Comparison of ENCODE assay signal across 4 cellular contexts in genomic region chr12:31689921-31690320, GRCh38. TPM values are rescaled to one million over a fixed set of nuclear protein-coding genes. Genes with fewer than 3 reads are reported as not detected.
DNase-seq lines count a peak whose midpoint lies in the region; ATAC-seq, FAIRE-seq and TF ChIP-seq lines count a peak whose summit lies in the region.
"Not testable (repeated sequence)": the region's sequence is repeated elsewhere in the genome, so short reads cannot be mapped to it uniquely, and the experiment has no call there.

No MANE protein-coding gene starts in this region.

- not testable (repeated sequence) for H3K9me3 ChIP-seq in HEK293 (ENCODE audit: control insufficient read depth, insufficient read depth, low read depth, low read length); Panc1 (ENCODE audit: control insufficient read depth, insufficient read depth, low read depth, low read length); K562 (replicated peaks; ENCODE audit: control insufficient read depth, insufficient read depth, low read depth, low read length)

- not testable (repeated sequence) for H3K27ac ChIP-seq in HEK293 (ENCODE audit: extremely low read depth, low read depth, low read length); Panc1 (ENCODE audit: low read length); K562 (ENCODE audit: extremely low read depth, low read depth, low read length)

- H4K20me1 ChIP-seq in K562 (replicated peaks; ENCODE audit: control insufficient read depth, insufficient read depth, low read length), result not testable (repeated sequence)

- H3K4me3 Mint-ChIP-seq in activated CD4-positive, alpha-beta T cell treated with anti-CD3 and anti-CD28 coated beads, Interleukin-2, amount 10 ng/mL, durations not matched to agents 24 days and 14 days, result not testable (repeated sequence)

- H3K4me1 Mint-ChIP-seq in activated CD4-positive, alpha-beta T cell treated with anti-CD3 and anti-CD28 coated beads, Interleukin-2, amount 10 ng/mL, durations not matched to agents 24 days and 14 days, result not testable (repeated sequence)

- not testable (repeated sequence) for H3K4me1 ChIP-seq in HEK293 (ENCODE audit: control insufficient read depth, insufficient read depth, low read length); Panc1 (ENCODE audit: control insufficient read depth, insufficient read depth, low read length); K562 (replicated peaks in 1 of 2; ENCODE audit: control insufficient read depth in 2 of 2, insufficient read depth in 2 of 2, low read length in 2 of 2)

- not testable (repeated sequence) for H3K9me3 Mint-ChIP-seq in activated CD4-positive, alpha-beta T cell treated with anti-CD3 and anti-CD28 coated beads, Interleukin-2, amount 10 ng/mL, durations not matched to agents 24 days and 14 days

- intact Hi-C loops in Panc1 (cut with micrococcal nuclease; ENCODE audit: unreplicated experiment), result loop anchor here (10.0 kb wide), 1 partner anchor 295 kb away; no protein-coding TSS in a partner anchor
- intact Hi-C loops in activated CD4-positive, alpha-beta T cell treated with anti-CD3 and anti-CD28 coated beads, Interleukin-2, amount 10 ng/mL, durations not matched to agents 24 days and 14 days (cut with micrococcal nuclease), result loop anchor here (10.0 kb wide), 1 partner anchor 375 kb away; no protein-coding TSS in a partner anchor
- intact Hi-C loops in K562 (cut with micrococcal nuclease), result loop anchor here (10.0 kb wide), 2 partner anchors 125 to 205 kb away; no protein-coding TSS in a partner anchor

- ATAC-seq in Panc1, K562: not testable (repeated sequence)

- not testable (repeated sequence) for DNase-seq in Panc1 (ENCODE audit: low read depth, low spot score); K562 (ENCODE audit: extremely low read depth in 1 of 4, low spot score in 3 of 4)
- DNase-seq in activated CD4-positive, alpha-beta T cell treated with anti-CD3 and anti-CD28 coated beads, Interleukin-2, amount 10 ng/mL, durations not matched to agents 24 days and 14 days, result peak; percentile 21

- not testable (repeated sequence) for TF ChIP-seq RAD21 in K562 (CRISPR knock-in tag; conservative IDR thresholded peaks at IDR 0.05 in 1 of 2, IDR thresholded peaks at IDR 0.05 in 1 of 2)

- H3K36me3 ChIP-seq in HEK293 (ENCODE audit: control insufficient read depth in 2 of 2, insufficient read depth in 1 of 2, low read length in 2 of 2); Panc1 (ENCODE audit: control insufficient read depth, insufficient read depth, low read length); K562 (ENCODE audit: control insufficient read depth, insufficient read depth, low read length): not testable (repeated sequence)

- not testable (repeated sequence) for H3K27ac Mint-ChIP-seq in activated CD4-positive, alpha-beta T cell treated with anti-CD3 and anti-CD28 coated beads, Interleukin-2, amount 10 ng/mL, durations not matched to agents 24 days and 14 days

- POLR2A ChIA-PET in HEK293 (lab: Yijun Ruan, JAX); Panc1 (lab: Charles Lee); K562 (lab: Yijun Ruan, JAX): not testable (repeated sequence)

- H3K27me3 ChIP-seq in Panc1 (ENCODE audit: control insufficient read depth, insufficient read depth, low read length); K562 (ENCODE audit: control insufficient read depth in 2 of 2, insufficient read depth in 2 of 2, low read length in 2 of 2): not testable (repeated sequence)

- not testable (repeated sequence) for TF ChIP-seq EP300 in K562 (IDR thresholded peaks at IDR 0.05; ENCODE audit: low read length)

- TF ChIP-seq CTCF in HEK293 (tag by site-specific recombination; IDR thresholded peaks at IDR 0.05); Panc1 (IDR thresholded peaks at IDR 0.05); K562 (IDR thresholded peaks at IDR 0.05 in 2 of 3, conservative IDR thresholded peaks at IDR 0.05 in 1 of 3; ENCODE audit: insufficient read depth in 2 of 3, low read depth in 1 of 3, low read length in 3 of 3): not testable (repeated sequence)

- in situ Hi-C loops in Panc1 (cut with HindIII; ENCODE audit: low pct_unique_long_range_greater_than_20kb, low sequenced_read_pairs), result not testable (repeated sequence)
- in situ Hi-C loops in K562 (cut with MboI), result loop anchor here (10.0 kb wide), 1 partner anchor 615 kb away; no protein-coding TSS in a partner anchor

- not testable (repeated sequence) for H3K4me3 ChIP-seq in HEK293 (ENCODE audit: low read depth, low read length); Panc1 (ENCODE audit: low read depth in 2 of 2, low read length in 2 of 2); K562

- TF ChIP-seq POLR2A in K562 (conservative IDR thresholded peaks at IDR 0.05), result not testable (repeated sequence)

- not testable (repeated sequence) for H3K4me2 ChIP-seq in K562 (ENCODE audit: insufficient read depth, low read length)

- BruUV-seq in Panc1 (replicated peaks; lab: Mats Ljungman, UMichigan), result TSS peak; percentile 82
- not testable (repeated sequence) for BruUV-seq in K562 (replicated peaks; lab: Mats Ljungman, UMichigan)

- H3K9ac ChIP-seq in K562 (ENCODE audit: insufficient read depth in 1 of 2, low read depth in 2 of 2, low read length in 2 of 2), result not testable (repeated sequence)

- CTCF ChIA-PET in HEK293 (lab: Yijun Ruan, JAX), result interaction anchor here (0.6 to 0.9 kb wide), 2 partner anchors 15 to 397 kb away, joined by 3 to 4 read pairs; no protein-coding TSS in a partner anchor
- CTCF ChIA-PET in Panc1 (lab: Charles Lee); K562 (lab: Yijun Ruan, JAX; ENCODE audit: low intra/inter-chr PET ratio): not testable (repeated sequence)

- not testable (repeated sequence) for FAIRE-seq in K562 (lab: Jason Lieb, UNC)

- H3K27me3 Mint-ChIP-seq in activated CD4-positive, alpha-beta T cell treated with anti-CD3 and anti-CD28 coated beads, Interleukin-2, amount 10 ng/mL, durations not matched to agents 24 days and 14 days, result not testable (repeated sequence)

- H3K36me3 Mint-ChIP-seq in activated CD4-positive, alpha-beta T cell treated with anti-CD3 and anti-CD28 coated beads, Interleukin-2, amount 10 ng/mL, durations not matched to agents 24 days and 14 days (ENCODE audit: low read depth), result peaks cover 26% of the 10 kb centered on the region

- H2AFZ ChIP-seq in K562 (ENCODE audit: low read depth, low read length), result not testable (repeated sequence)

- H3K79me2 ChIP-seq in K562 (ENCODE audit: control insufficient read depth, insufficient read depth, low read length), result not testable (repeated sequence)

- WGBS in K562 (ENCODE audit: insufficient coverage, low coverage, missing lambda C conversion rate), result 47% methylated on average over 3 of the region's 3 CpGs

- not testable (repeated sequence) for H3K9me1 ChIP-seq in K562 (ENCODE audit: control insufficient read depth, insufficient read depth, low read length)

RNA-seq across cellular contexts. Expression of gene ETFBKMT, which starts 30.4 kb away (rescaled TPM):
- total RNA-seq in Panc1 (2021; ENCODE audit: unreplicated experiment) (1.5 TPM), K562 (2014; rRNA removed) (0.37 and 0.68 TPM in 2 replicates), K562 (2014; rRNA removed; fragmentation: Illumina TruSeq; extraction: Trizol) (1.0 and 1.2 TPM in 2 replicates), K562 (2015; rRNA removed; fragmentation: Illumina TruSeq; extraction: Trizol) (0.18 and 0.53 TPM in 2 replicates), K562 (2021) (0.60 and 1.4 TPM in 2 replicates)
- polyA plus RNA-seq in Panc1 (2012; ENCODE audit: insufficient read length), result 0.99 TPM
- total RNA-seq in activated CD4-positive, alpha-beta T cell treated with anti-CD3 and anti-CD28 coated beads, Interleukin-2, amount 10 ng/mL, durations not matched to agents 24 days and 14 days, result 0.52 and 0.84 TPM in 2 replicates
- total RNA-seq in K562 (2011; cell fraction: chromatin; rRNA removed; ENCODE audit: low replicate concordance), result 0.60 and 1.1 TPM in 2 replicates
- total RNA-seq in K562 (2011; cell fraction: nucleolus; rRNA removed), result 0.83 and 1.2 TPM in 2 replicates
- 1.1 and 1.3 TPM in 2 replicates for total RNA-seq in K562 (2011; cell fraction: nucleoplasm; rRNA removed)
- polyA plus RNA-seq in K562 (2011; rRNA removed) (0.96 and 1.0 TPM in 2 replicates), K562 (2014; fragmentation: Illumina TruSeq; extraction: Trizol) (0.73 and 0.77 TPM in 2 replicates), K562 (2014; fragmentation: Nextera tagmentation; extraction: Ambion mirVana) (1 to 10 TPM; 1.0 to 1.7 TPM), K562 (2014; rRNA removed) (0.69 and 0.82 TPM in 2 replicates)
- 0.39 and 0.52 TPM in 2 replicates for polyA plus RNA-seq in K562 (2011; cell fraction: cytosol; rRNA removed)
- polyA plus RNA-seq in K562 (2011; cell fraction: nucleus; rRNA removed), result 0.41 and 0.71 TPM in 2 replicates
- 0.39 and 0.83 TPM in 2 replicates for polyA plus RNA-seq in K562 (2012)
- polyA minus RNA-seq in K562 (2011; rRNA and poly(A)+ RNA removed), result 0.88 and 1.3 TPM in 2 replicates
- polyA minus RNA-seq in K562 (2011; cell fraction: cytosol; rRNA and poly(A)+ RNA removed), result 0.38 TPM in 1 of 2 replicates, not detected in the other
- 0.56 and 0.67 TPM in 2 replicates for polyA minus RNA-seq in K562 (2011; cell fraction: nucleus; rRNA and poly(A)+ RNA removed)

RNA-seq across cellular contexts. Expression of gene AMN1, which starts 38.9 kb away (rescaled TPM):
- total RNA-seq in Panc1 (2021; ENCODE audit: unreplicated experiment) (16.4 TPM), K562 (2014; rRNA removed) (5.2 and 6.1 TPM in 2 replicates), K562 (2014; rRNA removed; fragmentation: Illumina TruSeq; extraction: Trizol) (10.3 and 12.4 TPM in 2 replicates), K562 (2015; rRNA removed; fragmentation: Illumina TruSeq; extraction: Trizol) (7.5 and 7.9 TPM in 2 replicates), K562 (2021) (5.4 and 8.8 TPM in 2 replicates)
- polyA plus RNA-seq in Panc1 (2012; ENCODE audit: insufficient read length), result 11.0 TPM
- 2.3 and 2.4 TPM in 2 replicates for total RNA-seq in activated CD4-positive, alpha-beta T cell treated with anti-CD3 and anti-CD28 coated beads, Interleukin-2, amount 10 ng/mL, durations not matched to agents 24 days and 14 days
- 13.1 and 20.6 TPM in 2 replicates for total RNA-seq in K562 (2011; cell fraction: chromatin; rRNA removed; ENCODE audit: low replicate concordance)
- 7.5 and 9.8 TPM in 2 replicates for total RNA-seq in K562 (2011; cell fraction: nucleolus; rRNA removed)
- total RNA-seq in K562 (2011; cell fraction: nucleoplasm; rRNA removed), result 12.9 and 18.0 TPM in 2 replicates
- polyA plus RNA-seq in K562 (2011; rRNA removed) (25.8 and 26.6 TPM in 2 replicates), K562 (2014; fragmentation: Illumina TruSeq; extraction: Trizol) (11.4 and 13.3 TPM in 2 replicates), K562 (2014; fragmentation: Nextera tagmentation; extraction: Ambion mirVana) (10 to 100 TPM; 26.9 to 27.6 TPM), K562 (2014; rRNA removed) (12.8 and 13.0 TPM in 2 replicates)
- polyA plus RNA-seq in K562 (2011; cell fraction: cytosol; rRNA removed), result 6.7 and 21.0 TPM in 2 replicates
- polyA plus RNA-seq in K562 (2011; cell fraction: nucleus; rRNA removed), result 10.9 and 20.0 TPM in 2 replicates
- polyA plus RNA-seq in K562 (2012), result 6.8 and 13.1 TPM in 2 replicates
- polyA minus RNA-seq in K562 (2011; rRNA and poly(A)+ RNA removed), result 18.5 and 19.7 TPM in 2 replicates
- 5.2 and 7.9 TPM in 2 replicates for polyA minus RNA-seq in K562 (2011; cell fraction: cytosol; rRNA and poly(A)+ RNA removed)
- polyA minus RNA-seq in K562 (2011; cell fraction: nucleus; rRNA and poly(A)+ RNA removed), result 3.0 and 9.9 TPM in 2 replicates
